In genomic region chr5:102623295-102623694, GRCh38 we compare ENCODE assay signal across 31 cellular contexts.
"Had no signal": no experiment of that assay in that cellular context is flagged by ENCODE, and none has a peak within 500 bp of the region (broad histone marks: within the 10 kb centered on the region; RNA-seq: fewer than 3 reads in every experiment).

No MANE protein-coding gene starts in this region.

- DNase-seq: activated CD4-positive, alpha-beta memory T cell treated with anti-CD3 and anti-CD28 coated beads for 36 hours; activated CD4-positive, alpha-beta T cell treated with anti-CD3 and anti-CD28 coated beads for 36 hours; activated CD4-positive, alpha-beta T cell treated with anti-CD3 and anti-CD28 coated beads, Interleukin-2, amount 50 U/mL, for 1 hour; activated CD8-positive, alpha-beta memory T cell treated with anti-CD3 and anti-CD28 coated beads, Interleukin-2, amount 50 U/mL, for 4 hours; activated gamma-delta T cell treated with Interleukin-2 at 50 U/mL for 16 hours; activated naive CD4-positive, alpha-beta T cell treated with anti-CD3 and anti-CD28 coated beads for 36 hours; activated T-cell treated with anti-CD3 and anti-CD28 coated beads for 4 hours; activated T-cell treated with anti-CD3 and anti-CD28 coated beads, Interleukin-2, amount 50 U/mL, for 4 hours; adrenal gland; body of pancreas; central memory CD4-positive, alpha-beta T cell; NCI-H1092 treated with DMSO at 0.1 percent for 48 hours; NCI-H146; NCI-H187; NCI-H2029 treated with DMSO at 0.1 percent for 48 hours; NCI-H2107; NCI-H2171; NCI-H510A; NCI-H748 treated with DMSO at 0.1 percent for 48 hours; NK-92 treated with Interleukin-12 subunit alpha and Interleukin-12 subunit beta, amount 100 ng/mL, for 24 hours; PC-3; Peyer's patch; RPMI8226; SHP77 treated with DMSO at 0.1 percent for 48 hours had no signal

- H3K36me3 Mint-ChIP-seq: activated CD4-positive, alpha-beta memory T cell treated with anti-CD3 and anti-CD28 coated beads for 36 hours; activated naive CD4-positive, alpha-beta T cell treated with anti-CD3 and anti-CD28 coated beads, Interleukin-2, amount 50 U/mL, for 72 hours had no signal

- H3K4me1 ChIP-seq: body of pancreas, Peyer's patch had no signal

- H3K4me2 ChIP-seq: KMS-11 had no signal

- H3K4me3 ChIP-seq: adrenal gland, body of pancreas, Peyer's patch, SJSA1 had no signal

- H3K4me1 Mint-ChIP-seq: activated CD4-positive, alpha-beta T cell treated with anti-CD3 and anti-CD28 coated beads for 36 hours; WTC11 had no signal

- H3K27ac ChIP-seq: adrenal gland, body of pancreas, KMS-11, Peyer's patch, SJSA1 had no signal

- H3K36me3 ChIP-seq: adrenal gland, Peyer's patch, SJSA1 had no signal

- H3K27me3 ChIP-seq: adrenal gland, body of pancreas, Peyer's patch, SJSA1 had no signal

- H3K9me3 ChIP-seq: adrenal gland, body of pancreas, Peyer's patch, SJSA1 had no signal

- H3K4me3 Mint-ChIP-seq: activated CD4-positive, alpha-beta memory T cell treated with anti-CD3 and anti-CD28 coated beads for 36 hours; activated CD4-positive, alpha-beta T cell treated with anti-CD3 and anti-CD28 coated beads for 36 hours; activated naive CD4-positive, alpha-beta T cell treated with anti-CD3 and anti-CD28 coated beads for 36 hours; activated T-cell treated with anti-CD3 and anti-CD28 coated beads, Interleukin-2, amount 50 U/mL, for 4 hours; activated T-helper 1 cell treated with anti-CD3 and anti-CD28 coated beads, Interleukin-12 subunit alpha, Interleukin-12 subunit beta, Interleukin-2, Interleukin-4 antibody, amounts not matched to agents 30 ng/mL and 10 ng/mL and 1 ng/mL, durations not matched to agents 14 hours and 24 hours and 36 hours; T-helper 1 cell treated with Interleukin-12 subunit alpha and Interleukin-12 subunit beta and Interleukin-4 antibody, amounts not matched to agents 30 μg/mL and 1 μg/mL, for 36 hours; T-helper 2 cell treated with Interferon-gamma antibody and Interleukin-4, amounts not matched to agents 5 μg/mL and 100 μg/mL, for 36 hours; WTC11 had no signal

- H3K9ac ChIP-seq: KMS-11 had no signal

- H3K27ac Mint-ChIP-seq: activated CD4-positive, alpha-beta memory T cell treated with anti-CD3 and anti-CD28 coated beads for 36 hours; activated CD4-positive, alpha-beta T cell treated with anti-CD3 and anti-CD28 coated beads for 36 hours; activated naive CD4-positive, alpha-beta T cell treated with anti-CD3 and anti-CD28 coated beads for 36 hours; activated naive CD4-positive, alpha-beta T cell treated with anti-CD3 and anti-CD28 coated beads, Interleukin-2, amount 50 U/mL, for 72 hours; activated T-helper 1 cell treated with anti-CD3 and anti-CD28 coated beads, Interleukin-12 subunit alpha, Interleukin-12 subunit beta, Interleukin-2, Interleukin-4 antibody, amounts not matched to agents 30 ng/mL and 10 ng/mL and 1 ng/mL, durations not matched to agents 14 hours and 24 hours and 36 hours; T-helper 1 cell treated with Interleukin-12 subunit alpha and Interleukin-12 subunit beta and Interleukin-4 antibody, amounts not matched to agents 30 μg/mL and 1 μg/mL, for 36 hours; T-helper 2 cell treated with Interferon-gamma antibody and Interleukin-4, amounts not matched to agents 5 μg/mL and 100 μg/mL, for 36 hours; WTC11 had no signal

- H3K9me3 Mint-ChIP-seq: activated naive CD4-positive, alpha-beta T cell treated with anti-CD3 and anti-CD28 coated beads, Interleukin-2, amount 50 U/mL, for 72 hours; activated T-cell treated with anti-CD3 and anti-CD28 coated beads, Interleukin-2, amount 50 U/mL, for 4 hours; activated T-helper 1 cell treated with anti-CD3 and anti-CD28 coated beads, Interleukin-12 subunit alpha, Interleukin-12 subunit beta, Interleukin-2, Interleukin-4 antibody, amounts not matched to agents 30 ng/mL and 10 ng/mL and 1 ng/mL, durations not matched to agents 14 hours and 24 hours and 36 hours; T-helper 1 cell treated with Interleukin-12 subunit alpha and Interleukin-12 subunit beta and Interleukin-4 antibody, amounts not matched to agents 30 μg/mL and 1 μg/mL, for 36 hours; T-helper 2 cell treated with Interferon-gamma antibody and Interleukin-4, amounts not matched to agents 5 μg/mL and 100 μg/mL, for 36 hours had no signal
